In the genomic region with DNA sequence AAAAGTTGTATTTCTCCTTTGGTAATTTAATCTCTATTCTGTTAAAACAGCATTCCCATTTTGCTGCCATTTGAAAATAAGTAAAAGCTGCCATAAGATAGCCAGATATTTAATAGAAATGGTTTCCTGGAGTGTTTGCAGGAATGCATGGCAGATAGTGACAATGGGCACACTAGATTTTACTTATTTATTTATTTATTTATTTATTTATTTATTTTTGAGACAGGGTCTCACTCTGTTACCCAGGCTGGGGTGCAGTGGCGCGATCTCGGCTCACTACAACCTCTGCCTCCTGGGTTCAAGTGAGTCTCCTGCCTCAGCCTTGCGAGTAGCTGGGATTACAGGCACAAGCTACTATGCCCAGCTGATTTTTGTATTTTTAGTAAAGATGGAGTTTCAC, we compare ENCODE assay signal across 12 cellular contexts. TPM values are rescaled to one million over a fixed set of nuclear protein-coding genes. Genes with fewer than 3 reads are reported as not detected.
"Had no signal": no experiment of that assay in that cellular context is flagged by ENCODE, and none has a peak within 500 bp of the region (broad histone marks: within the 10 kb centered on the region; RNA-seq: fewer than 3 reads in every experiment).

No MANE protein-coding gene starts in this region.

RNA-seq across cellular contexts. Expression of a gene that starts 13.2 kb away (rescaled TPM):
- total RNA-seq: activated B cell treated with CpG ODN at 0.5 μM for 24 hours; activated CD4-positive, alpha-beta memory T cell treated with anti-CD3 and anti-CD28 coated beads for 36 hours; activated CD4-positive, alpha-beta memory T cell treated with anti-CD3 and anti-CD28 coated beads, Interleukin-2, amount 10 ng/mL, durations not matched to agents 7 days and 5 days; activated CD4-positive, alpha-beta T cell treated with anti-CD3 and anti-CD28 coated beads for 36 hours; activated CD4-positive, alpha-beta T cell treated with anti-CD3 and anti-CD28 coated beads, Interleukin-2, amount 10 ng/mL, durations not matched to agents 7 days and 5 days; activated CD8-positive, alpha-beta memory T cell treated with anti-CD3 and anti-CD28 coated beads for 36 hours; activated CD8-positive, alpha-beta memory T cell treated with anti-CD3 and anti-CD28 coated beads, Interleukin-2, amount 10 ng/mL, durations not matched to agents 7 days and 5 days; activated CD8-positive, alpha-beta T cell treated with anti-CD3 and anti-CD28 coated beads for 36 hours; activated CD8-positive, alpha-beta T cell treated with anti-CD3 and anti-CD28 coated beads, Interleukin-2, amount 10 ng/mL, durations not matched to agents 7 days and 5 days; T-cell; T-helper 1 cell treated with Interleukin-12 subunit alpha and Interleukin-12 subunit beta and Interleukin-4 antibody, amounts not matched to agents 30 ng/mL and 1 ng/mL, for 36 hours; T-helper 17 cell had no signal
